1 cellular context compared by ENCODE assay signal in genomic region chr17:40480501-40481003, GRCh38.
TF ChIP-seq lines count a peak whose summit lies in the region.

No MANE protein-coding gene starts in this region.

TF ChIP-seq in GM12878, 131 proteins besides CTCF, POLR2A, EP300 and RAD21 (continued from another document and continues in another):
- TF ChIP-seq E2F8 (IDR thresholded peaks at IDR 0.05; ENCODE audit: low read depth, partially characterized antibody) (no peak), JUND (IDR thresholded peaks at IDR 0.05; ENCODE audit: low read depth, low read length) (0 out of 2 replicates have a peak, but pooled peaks have one; percentile 23), PAX5 (IDR thresholded peaks at IDR 0.05; ENCODE audit: borderline replicate concordance, low read depth, low read length) (no peak), CHD4 (IDR thresholded peaks at IDR 0.05) (no peak), MTA2 (IDR thresholded peaks at IDR 0.05; ENCODE audit: low read depth) (peak; percentile 90), TCF7 (IDR thresholded peaks at IDR 0.05; ENCODE audit: borderline replicate concordance) (peak; percentile 85), IKZF1 (conservative IDR thresholded peaks at IDR 0.05) (peak; percentile 80), RELA (IDR thresholded peaks at IDR 0.05; ENCODE audit: borderline replicate concordance, partially characterized antibody) (no peak), BCLAF1 (IDR thresholded peaks at IDR 0.05) (no peak), ZNF217 (IDR thresholded peaks at IDR 0.05) (no peak), RUNX3 (IDR thresholded peaks at IDR 0.05; ENCODE audit: low read length) (peak; percentile 25; the same call in 1 of the 2 replicates), TCF12 (IDR thresholded peaks at IDR 0.05; ENCODE audit: low read depth, low read length) (no peak), WRNIP1 (IDR thresholded peaks at IDR 0.05; ENCODE audit: borderline replicate concordance, low read depth, low read length) (no peak), NR2F1 (conservative IDR thresholded peaks at IDR 0.05) (0 out of 2 replicates have a peak, but pooled peaks have one; percentile 36), NR2C2 (IDR thresholded peaks at IDR 0.05; ENCODE audit: borderline replicate concordance, control insufficient read depth, insufficient read length, low read depth) (no peak), IRF5 (IDR thresholded peaks at IDR 0.05; ENCODE audit: borderline replicate concordance) (no peak), RELB (IDR thresholded peaks at IDR 0.05; ENCODE audit: low read depth) (peak; percentile 38; the same call in 1 of the 2 replicates), EGR1 (IDR thresholded peaks at IDR 0.05; ENCODE audit: borderline replicate concordance in 1 of 2, low read depth in 2 of 2, low read length in 2 of 2) (peak in 1 of 2 experiments; percentile 75; a peak in 1 of 3 replicates), CUX1 (IDR thresholded peaks at IDR 0.05; ENCODE audit: insufficient replicate concordance, low read depth, low read length) (no peak), HCFC1 (IDR thresholded peaks at IDR 0.05; ENCODE audit: low read length) (no peak), ZZZ3 (IDR thresholded peaks at IDR 0.05; ENCODE audit: control insufficient read depth, insufficient read length, low read depth) (no peak), CHD2 (IDR thresholded peaks at IDR 0.05; ENCODE audit: borderline replicate concordance, low read depth, low read length) (0 out of 2 replicates have a peak, but pooled peaks have one; percentile 27), DPF2 (IDR thresholded peaks at IDR 0.05) (peak; percentile 87; the same call in 1 of the 2 replicates), IRF4 (IDR thresholded peaks at IDR 0.05; ENCODE audit: low read depth, low read length) (0 out of 2 replicates have a peak, but pooled peaks have one; percentile 41), ATF7 (IDR thresholded peaks at IDR 0.05; ENCODE audit: low read depth) (peak; percentile 55), BCL11A (IDR thresholded peaks at IDR 0.05; ENCODE audit: low read depth, low read length) (peak; percentile 69; the same call in 1 of the 2 replicates), NBN (IDR thresholded peaks at IDR 0.05) (0 out of 2 replicates have a peak, but pooled peaks have one; percentile 63), ETV6 (conservative IDR thresholded peaks at IDR 0.05 in 1 of 2, IDR thresholded peaks at IDR 0.05 in 1 of 2; ENCODE audit: borderline replicate concordance in 1 of 2, low read depth in 1 of 2) (peak in 1 of 2 experiments; percentile 70; a peak in 1 of 4 replicates), LARP7 (IDR thresholded peaks at IDR 0.05) (no peak), YY1 (IDR thresholded peaks at IDR 0.05; ENCODE audit: low read depth, low read length) (peak; percentile 26; the same call in 1 of the 2 replicates), TBL1XR1 (IDR thresholded peaks at IDR 0.05; ENCODE audit: low read depth, low read length) (0 out of 2 replicates have a peak, but pooled peaks have one; percentile 23), CREM (IDR thresholded peaks at IDR 0.05; ENCODE audit: low read depth) (no peak), SIX5 (IDR thresholded peaks at IDR 0.05; ENCODE audit: low read depth, low read length, severe bottlenecking) (no peak), BACH1 (IDR thresholded peaks at IDR 0.05; ENCODE audit: borderline replicate concordance) (no peak), NKRF (conservative IDR thresholded peaks at IDR 0.05) (0 out of 2 replicates have a peak, but pooled peaks have one; percentile 21), ZNF687 (IDR thresholded peaks at IDR 0.05) (peak; percentile 75), CBFB (IDR thresholded peaks at IDR 0.05; ENCODE audit: low read depth) (no peak), CREB1 (IDR thresholded peaks at IDR 0.05; ENCODE audit: low read depth) (no peak), JUNB (IDR thresholded peaks at IDR 0.05) (peak; percentile 56)
